In genomic region chr1:161153682-161154337, GRCh38 we compare ENCODE assay signal across 1 cellular context.
TF ChIP-seq lines count a peak whose summit lies in the region.

Gene UFC1, plus strand, starts transcription at chr1:161153978. Its CDS starts 20 bp downstream, at chr1:161153998.

TF ChIP-seq in K562, 482 proteins besides CTCF, POLR2A, EP300 and RAD21 (continued from another document and continues in another):
- peak; percentile 90 to 92 for TF ChIP-seq FOXK2 (conservative IDR thresholded peaks at IDR 0.05 in 1 of 2, IDR thresholded peaks at IDR 0.05 in 1 of 2; ENCODE audit: low read depth in 2 of 2)
- TF ChIP-seq ZBED1 (IDR thresholded peaks at IDR 0.05) = no peak
- TF ChIP-seq, protein P1, sequence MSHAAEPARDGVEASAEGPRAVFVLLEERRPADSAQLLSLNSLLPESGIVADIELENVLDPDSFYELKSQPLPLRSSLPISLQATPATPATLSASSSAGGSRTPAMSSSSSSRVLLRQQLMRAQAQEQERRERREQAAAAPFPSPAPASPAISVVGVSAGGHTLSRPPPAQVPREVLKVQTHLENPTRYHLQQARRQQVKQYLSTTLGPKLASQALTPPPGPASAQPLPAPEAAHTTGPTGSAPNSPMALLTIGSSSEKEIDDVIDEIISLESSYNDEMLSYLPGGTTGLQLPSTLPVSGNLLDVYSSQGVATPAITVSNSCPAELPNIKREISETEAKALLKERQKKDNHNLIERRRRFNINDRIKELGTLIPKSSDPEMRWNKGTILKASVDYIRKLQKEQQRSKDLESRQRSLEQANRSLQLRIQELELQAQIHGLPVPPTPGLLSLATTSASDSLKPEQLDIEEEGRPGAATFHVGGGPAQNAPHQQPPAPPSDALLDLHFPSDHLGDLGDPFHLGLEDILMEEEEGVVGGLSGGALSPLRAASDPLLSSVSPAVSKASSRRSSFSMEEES (CRISPR knock-in tag; IDR thresholded peaks at IDR 0.05) = no peak
- no peak for TF ChIP-seq MAFF (IDR thresholded peaks at IDR 0.05; ENCODE audit: low read length)
- no peak for TF ChIP-seq ETS2 (tag; IDR thresholded peaks at IDR 0.05; ENCODE audit: borderline replicate concordance, poor library complexity, severe bottlenecking)
- no peak for TF ChIP-seq FOS (IDR thresholded peaks at IDR 0.05; ENCODE audit: extremely low read depth, insufficient read length)
- TF ChIP-seq FIP1L1 (IDR thresholded peaks at IDR 0.05; ENCODE audit: low read depth, low read length, poor library complexity, severe bottlenecking) = no peak
- no peak for TF ChIP-seq THAP12 (CRISPR knock-in tag; IDR thresholded peaks at IDR 0.05)
- TF ChIP-seq, protein P2, sequence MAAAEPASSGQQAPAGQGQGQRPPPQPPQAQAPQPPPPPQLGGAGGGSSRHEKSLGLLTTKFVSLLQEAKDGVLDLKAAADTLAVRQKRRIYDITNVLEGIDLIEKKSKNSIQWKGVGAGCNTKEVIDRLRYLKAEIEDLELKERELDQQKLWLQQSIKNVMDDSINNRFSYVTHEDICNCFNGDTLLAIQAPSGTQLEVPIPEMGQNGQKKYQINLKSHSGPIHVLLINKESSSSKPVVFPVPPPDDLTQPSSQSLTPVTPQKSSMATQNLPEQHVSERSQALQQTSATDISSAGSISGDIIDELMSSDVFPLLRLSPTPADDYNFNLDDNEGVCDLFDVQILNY (CRISPR knock-in tag; IDR thresholded peaks at IDR 0.05) = no peak
- peak in 1 of 2 experiments; percentile 79; a peak in 1 of 4 replicates for TF ChIP-seq UBTF (IDR thresholded peaks at IDR 0.05; ENCODE audit: borderline replicate concordance in 1 of 2, low read depth in 2 of 2, low read length in 2 of 2)
- peak; percentile 68; the same call in 1 of the 2 replicates for TF ChIP-seq SREBF1 (IDR thresholded peaks at IDR 0.05; ENCODE audit: borderline replicate concordance, low read depth, low read length)
- no peak for TF ChIP-seq SRSF3 (IDR thresholded peaks at IDR 0.05; ENCODE audit: insufficient read depth, low read length)
- TF ChIP-seq, protein P3, sequence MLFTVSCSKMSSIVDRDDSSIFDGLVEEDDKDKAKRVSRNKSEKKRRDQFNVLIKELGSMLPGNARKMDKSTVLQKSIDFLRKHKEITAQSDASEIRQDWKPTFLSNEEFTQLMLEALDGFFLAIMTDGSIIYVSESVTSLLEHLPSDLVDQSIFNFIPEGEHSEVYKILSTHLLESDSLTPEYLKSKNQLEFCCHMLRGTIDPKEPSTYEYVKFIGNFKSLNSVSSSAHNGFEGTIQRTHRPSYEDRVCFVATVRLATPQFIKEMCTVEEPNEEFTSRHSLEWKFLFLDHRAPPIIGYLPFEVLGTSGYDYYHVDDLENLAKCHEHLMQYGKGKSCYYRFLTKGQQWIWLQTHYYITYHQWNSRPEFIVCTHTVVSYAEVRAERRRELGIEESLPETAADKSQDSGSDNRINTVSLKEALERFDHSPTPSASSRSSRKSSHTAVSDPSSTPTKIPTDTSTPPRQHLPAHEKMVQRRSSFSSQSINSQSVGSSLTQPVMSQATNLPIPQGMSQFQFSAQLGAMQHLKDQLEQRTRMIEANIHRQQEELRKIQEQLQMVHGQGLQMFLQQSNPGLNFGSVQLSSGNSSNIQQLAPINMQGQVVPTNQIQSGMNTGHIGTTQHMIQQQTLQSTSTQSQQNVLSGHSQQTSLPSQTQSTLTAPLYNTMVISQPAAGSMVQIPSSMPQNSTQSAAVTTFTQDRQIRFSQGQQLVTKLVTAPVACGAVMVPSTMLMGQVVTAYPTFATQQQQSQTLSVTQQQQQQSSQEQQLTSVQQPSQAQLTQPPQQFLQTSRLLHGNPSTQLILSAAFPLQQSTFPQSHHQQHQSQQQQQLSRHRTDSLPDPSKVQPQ (CRISPR knock-in tag; IDR thresholded peaks at IDR 0.05; ENCODE audit: borderline replicate concordance) = no peak
- no peak for TF ChIP-seq SMARCE1 (IDR thresholded peaks at IDR 0.05)
- peak; percentile 98 for TF ChIP-seq ELF2 (CRISPR knock-in tag; IDR thresholded peaks at IDR 0.05)
- TF ChIP-seq HINFP (tag; conservative IDR thresholded peaks at IDR 0.05; ENCODE audit: low read depth) = no peak
- no peak for TF ChIP-seq ZNF347 (CRISPR knock-in tag; IDR thresholded peaks at IDR 0.05; ENCODE audit: low read depth)
- 0 out of 2 replicates have a peak, but pooled peaks have one; percentile 19 for TF ChIP-seq E2F4 (CRISPR knock-in tag; IDR thresholded peaks at IDR 0.05; ENCODE audit: low read depth)
- TF ChIP-seq E4F1 (CRISPR knock-in tag; IDR thresholded peaks at IDR 0.05; ENCODE audit: borderline replicate concordance) = no peak
- no peak for TF ChIP-seq SMARCB1 (IDR thresholded peaks at IDR 0.05; ENCODE audit: insufficient read length, low read depth)
- peak; percentile 32; the same call in 1 of the 2 replicates for TF ChIP-seq RAD51 (IDR thresholded peaks at IDR 0.05; ENCODE audit: borderline replicate concordance, low read depth)
- TF ChIP-seq MAX (CRISPR knock-in tag; IDR thresholded peaks at IDR 0.05) = peak; percentile 87
- peak; percentile 86 for TF ChIP-seq SMAD1 (IDR thresholded peaks at IDR 0.05; ENCODE audit: low read depth, low read length, partially characterized antibody)
- no peak for TF ChIP-seq MTA1 (IDR thresholded peaks at IDR 0.05; ENCODE audit: borderline replicate concordance)
- TF ChIP-seq, protein P4, sequence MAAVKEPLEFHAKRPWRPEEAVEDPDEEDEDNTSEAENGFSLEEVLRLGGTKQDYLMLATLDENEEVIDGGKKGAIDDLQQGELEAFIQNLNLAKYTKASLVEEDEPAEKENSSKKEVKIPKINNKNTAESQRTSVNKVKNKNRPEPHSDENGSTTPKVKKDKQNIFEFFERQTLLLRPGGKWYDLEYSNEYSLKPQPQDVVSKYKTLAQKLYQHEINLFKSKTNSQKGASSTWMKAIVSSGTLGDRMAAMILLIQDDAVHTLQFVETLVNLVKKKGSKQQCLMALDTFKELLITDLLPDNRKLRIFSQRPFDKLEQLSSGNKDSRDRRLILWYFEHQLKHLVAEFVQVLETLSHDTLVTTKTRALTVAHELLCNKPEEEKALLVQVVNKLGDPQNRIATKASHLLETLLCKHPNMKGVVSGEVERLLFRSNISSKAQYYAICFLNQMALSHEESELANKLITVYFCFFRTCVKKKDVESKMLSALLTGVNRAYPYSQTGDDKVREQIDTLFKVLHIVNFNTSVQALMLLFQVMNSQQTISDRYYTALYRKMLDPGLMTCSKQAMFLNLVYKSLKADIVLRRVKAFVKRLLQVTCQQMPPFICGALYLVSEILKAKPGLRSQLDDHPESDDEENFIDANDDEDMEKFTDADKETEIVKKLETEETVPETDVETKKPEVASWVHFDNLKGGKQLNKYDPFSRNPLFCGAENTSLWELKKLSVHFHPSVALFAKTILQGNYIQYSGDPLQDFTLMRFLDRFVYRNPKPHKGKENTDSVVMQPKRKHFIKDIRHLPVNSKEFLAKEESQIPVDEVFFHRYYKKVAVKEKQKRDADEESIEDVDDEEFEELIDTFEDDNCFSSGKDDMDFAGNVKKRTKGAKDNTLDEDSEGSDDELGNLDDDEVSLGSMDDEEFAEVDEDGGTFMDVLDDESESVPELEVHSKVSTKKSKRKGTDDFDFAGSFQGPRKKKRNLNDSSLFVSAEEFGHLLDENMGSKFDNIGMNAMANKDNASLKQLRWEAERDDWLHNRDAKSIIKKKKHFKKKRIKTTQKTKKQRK (IDR thresholded peaks at IDR 0.05; ENCODE audit: borderline replicate concordance, low read depth, low read length) = no peak
- TF ChIP-seq TCF7 (IDR thresholded peaks at IDR 0.05; ENCODE audit: borderline replicate concordance) = no peak
- peak; percentile 34; the same call in 1 of the 2 replicates for TF ChIP-seq PKNOX1 (IDR thresholded peaks at IDR 0.05)
- no peak for TF ChIP-seq ZNF583 (CRISPR knock-in tag; IDR thresholded peaks at IDR 0.05)
- no peak for TF ChIP-seq SMARCA5 (IDR thresholded peaks at IDR 0.05)
- TF ChIP-seq LARP7 (IDR thresholded peaks at IDR 0.05) = no peak
- TF ChIP-seq RBM14 (IDR thresholded peaks at IDR 0.05; ENCODE audit: borderline replicate concordance, insufficient read depth, low read depth, low read length) = no peak
- TF ChIP-seq SNRNP70 (optimal IDR thresholded peaks at IDR 0.05; ENCODE audit: low read depth, low read length) = no peak
- peak; percentile 76 for TF ChIP-seq ATF7 (IDR thresholded peaks at IDR 0.05)
- TF ChIP-seq ZNF551 (CRISPR knock-in tag; IDR thresholded peaks at IDR 0.05) = no peak
- no peak for TF ChIP-seq PTTG1 (tag; IDR thresholded peaks at IDR 0.05; ENCODE audit: low read depth)
